Comparison of ENCODE assay signal across 8 cellular contexts in genomic region chr1:28370220-28371010, GRCh38. TPM values are rescaled to one million over a fixed set of nuclear protein-coding genes. Genes with fewer than 3 reads are reported as not detected.
DNase-seq lines count a peak whose midpoint lies in the region; ATAC-seq and TF ChIP-seq lines count a peak whose summit lies in the region.

No MANE protein-coding gene starts in this region.

- DNase-seq in NCI-H524 (lab: John Stamatoyannopoulos, UW): peak; percentile 4 to 36
- no peak for DNase-seq in NCI-H524 treated with DMSO at 0.1 percent for 48 hours (lab: John Stamatoyannopoulos, UW)
- DNase-seq in astrocyte of the hippocampus (ENCODE audit: low read depth, low spot score): peak; percentile 58
- no peak for DNase-seq in gastrocnemius medialis
- no peak for DNase-seq in NK-92 treated with Interleukin-12 subunit alpha and Interleukin-12 subunit beta, amount 100 ng/mL, for 24 hours (lab: John Stamatoyannopoulos, UW)

- peak overlapping the region; percentile 73 for H3K4me2 ChIP-seq in OCI-LY3 (ENCODE audit: low read length)

- H3K4me1 ChIP-seq in OCI-LY3 (ENCODE audit: low read length): peaks cover 9% of the 10 kb centered on the region
- H3K4me1 ChIP-seq in iPS-15b (ENCODE audit: control insufficient read depth, insufficient read depth, low read length): peaks cover 15% of the 10 kb centered on the region
- H3K4me1 ChIP-seq in gastrocnemius medialis: peaks cover 9 to 16% of the 10 kb centered on the region in 2 donors

- no peak for TF ChIP-seq CTCF in OCI-LY3 (IDR thresholded peaks at IDR 0.05; ENCODE audit: low read depth, low read length)
- peak in 4 of 5 experiments; percentile 9 to 32 (median 16) for TF ChIP-seq CTCF in gastrocnemius medialis (IDR thresholded peaks at IDR 0.05 in 4 of 5, conservative IDR thresholded peaks at IDR 0.05 in 1 of 5)

- in situ Hi-C loops in gastrocnemius medialis (cut with MboI; ENCODE audit: low sequenced_read_pairs in 4 of 4): loop anchor here in 2 of 4 donors (25.0 kb wide), 2 partner anchors 217 to 517 kb away; partner anchors contain the start of gene RAB42 (in 1 of the 2)

- H3K9me3 ChIP-seq in OCI-LY3 (ENCODE audit: insufficient read depth, low read length): no peaks in the 10 kb centered on the region
- H3K9me3 ChIP-seq in iPS-15b (ENCODE audit: control insufficient read depth, insufficient read depth, low read length): no peaks in the 10 kb centered on the region
- H3K9me3 ChIP-seq in gastrocnemius medialis: no peaks in the 10 kb centered on the region

- H3K36me3 ChIP-seq in OCI-LY3 (replicated peaks; ENCODE audit: low read depth, low read length) (no peaks in the 10 kb centered on the region), iPS-15b (ENCODE audit: control insufficient read depth, insufficient read depth, low read length) (no peaks in the 10 kb centered on the region), gastrocnemius medialis (no peaks in the 10 kb centered on the region)

- H4K20me1 ChIP-seq in OCI-LY3 (ENCODE audit: insufficient read depth, low read length): no peaks in the 10 kb centered on the region

- peaks cover 38% of the 10 kb centered on the region for H3K79me2 ChIP-seq in OCI-LY3 (ENCODE audit: low read length)

- peak overlapping the region; percentile 81 for H2AFZ ChIP-seq in OCI-LY3 (ENCODE audit: low read depth, low read length)

- intact Hi-C loops in gastrocnemius medialis (cut with DNase I; ENCODE audit: low total_unique reads): no loop called here

- H3K27me3 ChIP-seq in OCI-LY3 (ENCODE audit: low read depth, low read length) (no peaks in the 10 kb centered on the region), iPS-15b (ENCODE audit: control insufficient read depth, insufficient read depth, low read length) (no peaks in the 10 kb centered on the region), gastrocnemius medialis (no peaks in the 10 kb centered on the region)

- H3K27ac ChIP-seq in OCI-LY3 (ENCODE audit: low read length) (peak overlapping the region; percentile 82), gastrocnemius medialis (peak overlapping the region; percentile 88 to 95 (median 93))

- H3K9ac ChIP-seq in OCI-LY3 (ENCODE audit: low read length): peak overlapping the region; percentile 97
- H3K9ac ChIP-seq in iPS-15b (ENCODE audit: low read depth, low read length): peak overlapping the region; percentile 70

- H3K4me3 ChIP-seq in OCI-LY3 (ENCODE audit: low read length) (peak overlapping the region; percentile 91), iPS-15b (ENCODE audit: low read depth, low read length) (peak overlapping the region; percentile 83), gastrocnemius medialis (peak overlapping the region; percentile 75 to 92 (median 86))

- no peak for TF ChIP-seq POLR2A in gastrocnemius medialis (IDR thresholded peaks at IDR 0.05)

- ATAC-seq in HG02798 (IDR thresholded peaks at IDR 0.05; ENCODE audit: poor library complexity, unreplicated experiment) (peak; percentile 11), gastrocnemius medialis (peak; percentile 13 to 20)

RNA-seq across cellular contexts. Expression of gene PHACTR4, which starts 0.9 kb away (rescaled TPM):
- 10 to 100 TPM in 3 of 4 donors, 1 to 10 TPM in 1; 9.1 to 17.7 (median 13.4) TPM for total RNA-seq in gastrocnemius medialis

RNA-seq across cellular contexts. Expression of gene MED18, which starts 41.6 kb away (rescaled TPM):
- 10 to 100 TPM in 2 of 4 donors, 1 to 10 TPM in 2; 6.5 to 15.0 (median 10.1) TPM for total RNA-seq in gastrocnemius medialis

Comparison
In these comparisons a context has a peak if more than half of its experiments do, and no peak if none do; other contexts are left out.
1. DNase-seq: peak in NCI-H524 (2 of 2) and astrocyte of the hippocampus (single experiment); none in NCI-H524 treated with DMSO at 0.1 percent for 48 hours (single experiment), gastrocnemius medialis (0 of 2) and NK-92 treated with Interleukin-12 subunit alpha and Interleukin-12 subunit beta, amount 100 ng/mL, for 24 hours (single experiment).
2. Peak in every context shown above with its lines, with median percentiles within 50 percentile points of each other: H3K4me3 ChIP-seq.